ENCODE assay signal across 1 cellular context in genomic region chr11:64858467-64859401, GRCh38.
TF ChIP-seq lines count a peak whose summit lies in the region.

No MANE protein-coding gene starts in this region.

TF ChIP-seq in GM12878, 131 proteins besides CTCF, POLR2A, EP300 and RAD21 (continued from another document):
- TF ChIP-seq E2F4 (IDR thresholded peaks at IDR 0.05; ENCODE audit: low read depth, low read length) (no peak), CREM (IDR thresholded peaks at IDR 0.05; ENCODE audit: low read depth) (no peak), ZNF592 (IDR thresholded peaks at IDR 0.05) (no peak), TAF1 (IDR thresholded peaks at IDR 0.05; ENCODE audit: borderline replicate concordance, low read depth, low read length) (no peak), RELA (IDR thresholded peaks at IDR 0.05; ENCODE audit: borderline replicate concordance, partially characterized antibody) (no peak), SP1 (IDR thresholded peaks at IDR 0.05; ENCODE audit: low read depth, low read length) (no peak), MEF2B (IDR thresholded peaks at IDR 0.05; ENCODE audit: partially characterized antibody, poor library complexity, severe bottlenecking) (no peak), BCLAF1 (IDR thresholded peaks at IDR 0.05) (no peak), NKRF (conservative IDR thresholded peaks at IDR 0.05) (no peak), SIX5 (IDR thresholded peaks at IDR 0.05; ENCODE audit: low read depth, low read length, severe bottlenecking) (no peak), ETV6 (conservative IDR thresholded peaks at IDR 0.05 in 1 of 2, IDR thresholded peaks at IDR 0.05 in 1 of 2; ENCODE audit: borderline replicate concordance in 1 of 2, low read depth in 1 of 2) (no peak), DPF2 (IDR thresholded peaks at IDR 0.05) (no peak), CBX5 (IDR thresholded peaks at IDR 0.05; ENCODE audit: low read depth) (no peak), E4F1 (IDR thresholded peaks at IDR 0.05; ENCODE audit: borderline replicate concordance, partially characterized antibody) (no peak), MYC (IDR thresholded peaks at IDR 0.05; ENCODE audit: insufficient read depth, insufficient read length, insufficient replicate concordance, low read length, severe bottlenecking) (no peak)
